ENCODE assay signal across 1 cellular context in the genomic region with DNA sequence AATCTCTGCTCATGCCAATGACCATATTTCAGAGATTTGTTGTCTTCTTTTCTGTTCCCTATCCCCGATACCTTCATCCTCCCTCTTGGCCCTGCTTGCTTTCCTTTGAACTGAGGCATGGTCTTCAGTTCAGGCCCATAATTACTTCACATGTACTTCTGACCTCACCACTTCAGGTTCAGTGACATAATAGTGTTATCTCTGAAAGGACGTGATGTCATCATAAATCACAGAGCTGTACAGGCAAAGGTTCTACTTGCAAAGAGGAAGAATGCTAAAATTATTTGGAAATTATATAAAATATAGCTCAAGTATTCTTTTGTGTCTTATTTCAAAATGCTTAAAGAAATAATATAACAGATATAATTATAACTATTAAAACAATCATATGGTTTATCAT.
TF ChIP-seq lines count a peak whose summit lies in the region.

No MANE protein-coding gene starts in this region.

TF ChIP-seq in GM23338, 12 proteins besides CTCF, POLR2A, EP300 and RAD21 (continued from another document):
- no peak for TF ChIP-seq REST (IDR thresholded peaks at IDR 0.05; ENCODE audit: unreplicated experiment)
- TF ChIP-seq EZH2 (IDR thresholded peaks at IDR 0.05; ENCODE audit: low read depth, unreplicated experiment), result no peak
- TF ChIP-seq CREB1 (CRISPR knock-in tag; IDR thresholded peaks at IDR 0.05; ENCODE audit: low read depth), result no peak
